8 cellular contexts compared by ENCODE assay signal in the genomic region with DNA sequence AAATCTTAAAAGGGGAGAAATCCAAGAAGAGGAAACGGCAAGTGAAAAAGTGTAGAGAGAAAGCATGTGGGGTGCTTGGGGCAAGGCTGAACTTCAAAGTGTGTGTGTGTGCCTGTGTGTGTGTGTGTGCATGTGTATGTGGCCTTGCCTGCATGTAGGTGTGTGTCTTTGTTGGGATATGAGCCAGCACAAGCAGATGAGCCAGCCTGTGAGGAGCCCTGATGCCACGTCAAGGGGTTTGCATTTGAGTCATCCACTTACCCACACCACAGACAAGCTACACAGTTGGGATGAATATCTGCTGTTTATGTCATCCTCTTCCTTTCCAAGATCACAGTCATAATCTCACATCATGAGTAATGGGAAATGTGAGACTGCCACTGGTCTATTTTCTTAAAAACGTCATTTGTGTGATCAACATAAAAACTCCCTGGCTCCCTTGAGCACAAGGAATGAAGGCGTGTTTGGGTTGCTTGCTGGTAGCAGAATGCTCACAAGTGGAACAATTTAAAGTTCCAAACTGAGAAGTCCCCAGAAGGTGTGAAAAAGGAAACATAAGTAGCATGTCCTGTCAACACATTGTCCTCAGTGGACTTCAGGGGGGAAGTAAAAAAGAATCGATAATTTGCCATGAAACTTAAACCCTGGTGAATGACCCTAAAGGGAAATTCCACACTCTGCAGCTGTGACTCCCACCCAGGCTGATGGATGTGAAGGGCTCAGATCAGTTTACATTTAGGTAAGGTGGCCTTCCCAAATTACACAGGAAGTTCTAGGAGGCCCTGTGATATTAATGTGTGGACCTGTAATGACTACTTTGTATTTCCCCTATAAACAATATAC. TPM values are rescaled to one million over a fixed set of nuclear protein-coding genes. Genes with fewer than 3 reads are reported as not detected.
DNase-seq lines count a peak whose midpoint lies in the region; ATAC-seq and TF ChIP-seq lines count a peak whose summit lies in the region.

No MANE protein-coding gene starts in this region.

- CTCF ChIA-PET in PC-3 (lab: Charles Lee) = no interaction called here

- no peaks in the 10 kb centered on the region for H3K9me3 ChIP-seq in PC-3 (ENCODE audit: low read length)
- no peaks in the 10 kb centered on the region for H3K9me3 ChIP-seq in mucosa of descending colon

- H3K4me3 ChIP-seq in PC-3 (ENCODE audit: low read length) (no peak overlapping the region), mucosa of descending colon (no peak overlapping the region)

- intact Hi-C loops in PC-3 (cut with micrococcal nuclease) = no loop called here
- intact Hi-C loops in mucosa of descending colon (cut with DNase I, micrococcal nuclease) = no loop called here

- H3K27ac ChIP-seq in PC-3 (ENCODE audit: low read length) = peak overlapping the region; percentile 96

- ATAC-seq in PC-3 (peak; percentile 98), mucosa of descending colon (peak; percentile 74)

- POLR2A ChIA-PET in PC-3 (lab: Charles Lee; ENCODE audit: unreplicated experiment) = interaction anchor here (0.6 kb wide), 1 partner anchor 85 kb away, joined by 3 read pairs; no protein-coding TSS in a partner anchor

- H2AFZ ChIP-seq in PC-3 (ENCODE audit: low read length) = no peak overlapping the region

- H4K20me1 ChIP-seq in PC-3 (ENCODE audit: low read length) = no peaks in the 10 kb centered on the region

- TSS peak; percentile 80 for BruUV-seq in PC-3 (replicated peaks; lab: Mats Ljungman, UMichigan)

- no peaks in the 10 kb centered on the region for H3K27me3 ChIP-seq in PC-3 (ENCODE audit: low read length)

- peak overlapping the region; percentile 72 for H3K9ac ChIP-seq in PC-3 (ENCODE audit: low read length)

- H3K4me1 ChIP-seq in PC-3 (ENCODE audit: insufficient read depth, low read length) (peaks cover 21% of the 10 kb centered on the region), mucosa of descending colon (ENCODE audit: low read depth) (no peaks in the 10 kb centered on the region)

- DNase-seq in GM04504 (ENCODE audit: low read depth) = peak; percentile 98
- DNase-seq in HCEC 1CT = peak; percentile 100
- peak; percentile 94 for DNase-seq in PC-3
- peak; percentile 100 for DNase-seq in amniotic epithelial cell (ENCODE audit: low read depth)
- peak in 1 of 3 donors; percentile 41 for DNase-seq in mucosa of descending colon
- DNase-seq in stromal cell of bone marrow (ENCODE audit: low read depth) = peak; percentile 100
- DNase-seq in NCI-H1092 (lab: John Stamatoyannopoulos, UW) = no peak
- DNase-seq in effector CD8-positive, alpha-beta T cell (lab: John Stamatoyannopoulos, UW) = no peak

- H3F3A ChIP-seq in PC-3 (ENCODE audit: low read length, unreplicated experiment) = no peaks in the 10 kb centered on the region

- TF ChIP-seq CTCF in PC-3 (conservative IDR thresholded peaks at IDR 0.05; ENCODE audit: low read depth, low read length) (no peak), mucosa of descending colon (IDR thresholded peaks at IDR 0.05) (no peak)

- H3K4me2 ChIP-seq in PC-3 (ENCODE audit: low read length) = peak overlapping the region; percentile 68

- no peaks in the 10 kb centered on the region for H3K36me3 ChIP-seq in PC-3 (ENCODE audit: low read depth, low read length)
- no peaks in the 10 kb centered on the region for H3K36me3 ChIP-seq in mucosa of descending colon (ENCODE audit: low read depth)

- H3K79me2 ChIP-seq in PC-3 (ENCODE audit: low read length) = no peaks in the 10 kb centered on the region

- no peaks in the 10 kb centered on the region for H3K9me2 ChIP-seq in PC-3 (replicated peaks; ENCODE audit: low read length)

RNA-seq across cellular contexts. Expression of gene KCTD19, which starts 14.7 kb away (rescaled TPM):
- total RNA-seq in PC-3 (2014; rRNA removed) (not detected in 2 replicates), mucosa of descending colon (under 1 TPM in 1 of 3 donors, not detected in 2; 0.05 TPM)

RNA-seq across cellular contexts. Expression of gene LRRC36, which starts 14.8 kb away (rescaled TPM):
- total RNA-seq in PC-3 (2014; rRNA removed) = 0.92 TPM in 1 of 2 replicates, not detected in the other
- 1 to 10 TPM in 1 of 3 donors, under 1 TPM in 1, not detected in 1; 0.90 to 1.5 TPM for total RNA-seq in mucosa of descending colon

RNA-seq across cellular contexts. Expression of gene PLEKHG4, which starts 32.5 kb away (rescaled TPM):
- total RNA-seq in PC-3 (2014; rRNA removed) (8.9 and 15.6 TPM in 2 replicates), mucosa of descending colon (10 to 100 TPM in 2 of 3 donors, 1 to 10 TPM in 1; 8.0 to 15.4 (median 10.5) TPM)

Comparison
In these comparisons a context has a peak if more than half of its experiments do, and no peak if none do; other contexts are left out.
1. DNase-seq: peak in GM04504 (single experiment), HCEC 1CT (single experiment), PC-3 (single experiment), amniotic epithelial cell (single experiment) and stromal cell of bone marrow (single experiment); none in NCI-H1092 (single experiment) and effector CD8-positive, alpha-beta T cell (single experiment).